ENCODE assay signal across 2 cellular contexts in the genomic region with DNA sequence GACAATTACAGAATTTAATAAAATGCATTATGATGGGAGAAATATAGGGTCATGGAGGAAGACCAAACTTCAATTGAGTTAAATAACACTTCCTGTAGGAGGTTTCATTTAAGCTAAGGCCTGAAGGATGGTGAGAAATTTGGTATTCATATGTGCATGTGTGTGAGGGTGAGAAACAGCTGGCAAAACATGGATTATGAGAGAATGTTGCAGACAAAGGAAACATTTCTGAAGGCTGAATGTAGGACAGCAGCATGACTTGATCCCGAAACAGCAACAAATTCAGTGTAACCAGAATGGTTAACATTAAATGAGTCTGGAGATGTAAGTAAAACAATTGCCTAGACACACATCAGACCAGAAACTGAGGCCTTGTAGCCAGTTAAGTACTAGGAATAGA.
TF ChIP-seq lines count a peak whose summit lies in the region.

No MANE protein-coding gene starts in this region.

TF ChIP-seq in GM23338, 12 proteins besides CTCF, POLR2A, EP300 and RAD21 (continues in another document):
- TF ChIP-seq, protein P1, sequence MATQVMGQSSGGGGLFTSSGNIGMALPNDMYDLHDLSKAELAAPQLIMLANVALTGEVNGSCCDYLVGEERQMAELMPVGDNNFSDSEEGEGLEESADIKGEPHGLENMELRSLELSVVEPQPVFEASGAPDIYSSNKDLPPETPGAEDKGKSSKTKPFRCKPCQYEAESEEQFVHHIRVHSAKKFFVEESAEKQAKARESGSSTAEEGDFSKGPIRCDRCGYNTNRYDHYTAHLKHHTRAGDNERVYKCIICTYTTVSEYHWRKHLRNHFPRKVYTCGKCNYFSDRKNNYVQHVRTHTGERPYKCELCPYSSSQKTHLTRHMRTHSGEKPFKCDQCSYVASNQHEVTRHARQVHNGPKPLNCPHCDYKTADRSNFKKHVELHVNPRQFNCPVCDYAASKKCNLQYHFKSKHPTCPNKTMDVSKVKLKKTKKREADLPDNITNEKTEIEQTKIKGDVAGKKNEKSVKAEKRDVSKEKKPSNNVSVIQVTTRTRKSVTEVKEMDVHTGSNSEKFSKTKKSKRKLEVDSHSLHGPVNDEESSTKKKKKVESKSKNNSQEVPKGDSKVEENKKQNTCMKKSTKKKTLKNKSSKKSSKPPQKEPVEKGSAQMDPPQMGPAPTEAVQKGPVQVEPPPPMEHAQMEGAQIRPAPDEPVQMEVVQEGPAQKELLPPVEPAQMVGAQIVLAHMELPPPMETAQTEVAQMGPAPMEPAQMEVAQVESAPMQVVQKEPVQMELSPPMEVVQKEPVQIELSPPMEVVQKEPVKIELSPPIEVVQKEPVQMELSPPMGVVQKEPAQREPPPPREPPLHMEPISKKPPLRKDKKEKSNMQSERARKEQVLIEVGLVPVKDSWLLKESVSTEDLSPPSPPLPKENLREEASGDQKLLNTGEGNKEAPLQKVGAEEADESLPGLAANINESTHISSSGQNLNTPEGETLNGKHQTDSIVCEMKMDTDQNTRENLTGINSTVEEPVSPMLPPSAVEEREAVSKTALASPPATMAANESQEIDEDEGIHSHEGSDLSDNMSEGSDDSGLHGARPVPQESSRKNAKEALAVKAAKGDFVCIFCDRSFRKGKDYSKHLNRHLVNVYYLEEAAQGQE (IDR thresholded peaks at IDR 0.05; ENCODE audit: unreplicated experiment), result no peak
- TF ChIP-seq JUNB (IDR thresholded peaks at IDR 0.05; ENCODE audit: unreplicated experiment) (no peak), EZH2phosphoT487 (IDR thresholded peaks at IDR 0.05; ENCODE audit: unreplicated experiment) (no peak), ZNF114 (CRISPR knock-in tag; IDR thresholded peaks at IDR 0.05) (no peak), NANOG (IDR thresholded peaks at IDR 0.05; ENCODE audit: borderline replicate concordance) (no peak), POLR2AphosphoS5 (IDR thresholded peaks at IDR 0.05; ENCODE audit: low read depth) (no peak), CREB1 (CRISPR knock-in tag; IDR thresholded peaks at IDR 0.05; ENCODE audit: low read depth) (no peak), ZNF331 (CRISPR knock-in tag; IDR thresholded peaks at IDR 0.05; ENCODE audit: low read depth) (no peak)
- TF ChIP-seq, protein P2, sequence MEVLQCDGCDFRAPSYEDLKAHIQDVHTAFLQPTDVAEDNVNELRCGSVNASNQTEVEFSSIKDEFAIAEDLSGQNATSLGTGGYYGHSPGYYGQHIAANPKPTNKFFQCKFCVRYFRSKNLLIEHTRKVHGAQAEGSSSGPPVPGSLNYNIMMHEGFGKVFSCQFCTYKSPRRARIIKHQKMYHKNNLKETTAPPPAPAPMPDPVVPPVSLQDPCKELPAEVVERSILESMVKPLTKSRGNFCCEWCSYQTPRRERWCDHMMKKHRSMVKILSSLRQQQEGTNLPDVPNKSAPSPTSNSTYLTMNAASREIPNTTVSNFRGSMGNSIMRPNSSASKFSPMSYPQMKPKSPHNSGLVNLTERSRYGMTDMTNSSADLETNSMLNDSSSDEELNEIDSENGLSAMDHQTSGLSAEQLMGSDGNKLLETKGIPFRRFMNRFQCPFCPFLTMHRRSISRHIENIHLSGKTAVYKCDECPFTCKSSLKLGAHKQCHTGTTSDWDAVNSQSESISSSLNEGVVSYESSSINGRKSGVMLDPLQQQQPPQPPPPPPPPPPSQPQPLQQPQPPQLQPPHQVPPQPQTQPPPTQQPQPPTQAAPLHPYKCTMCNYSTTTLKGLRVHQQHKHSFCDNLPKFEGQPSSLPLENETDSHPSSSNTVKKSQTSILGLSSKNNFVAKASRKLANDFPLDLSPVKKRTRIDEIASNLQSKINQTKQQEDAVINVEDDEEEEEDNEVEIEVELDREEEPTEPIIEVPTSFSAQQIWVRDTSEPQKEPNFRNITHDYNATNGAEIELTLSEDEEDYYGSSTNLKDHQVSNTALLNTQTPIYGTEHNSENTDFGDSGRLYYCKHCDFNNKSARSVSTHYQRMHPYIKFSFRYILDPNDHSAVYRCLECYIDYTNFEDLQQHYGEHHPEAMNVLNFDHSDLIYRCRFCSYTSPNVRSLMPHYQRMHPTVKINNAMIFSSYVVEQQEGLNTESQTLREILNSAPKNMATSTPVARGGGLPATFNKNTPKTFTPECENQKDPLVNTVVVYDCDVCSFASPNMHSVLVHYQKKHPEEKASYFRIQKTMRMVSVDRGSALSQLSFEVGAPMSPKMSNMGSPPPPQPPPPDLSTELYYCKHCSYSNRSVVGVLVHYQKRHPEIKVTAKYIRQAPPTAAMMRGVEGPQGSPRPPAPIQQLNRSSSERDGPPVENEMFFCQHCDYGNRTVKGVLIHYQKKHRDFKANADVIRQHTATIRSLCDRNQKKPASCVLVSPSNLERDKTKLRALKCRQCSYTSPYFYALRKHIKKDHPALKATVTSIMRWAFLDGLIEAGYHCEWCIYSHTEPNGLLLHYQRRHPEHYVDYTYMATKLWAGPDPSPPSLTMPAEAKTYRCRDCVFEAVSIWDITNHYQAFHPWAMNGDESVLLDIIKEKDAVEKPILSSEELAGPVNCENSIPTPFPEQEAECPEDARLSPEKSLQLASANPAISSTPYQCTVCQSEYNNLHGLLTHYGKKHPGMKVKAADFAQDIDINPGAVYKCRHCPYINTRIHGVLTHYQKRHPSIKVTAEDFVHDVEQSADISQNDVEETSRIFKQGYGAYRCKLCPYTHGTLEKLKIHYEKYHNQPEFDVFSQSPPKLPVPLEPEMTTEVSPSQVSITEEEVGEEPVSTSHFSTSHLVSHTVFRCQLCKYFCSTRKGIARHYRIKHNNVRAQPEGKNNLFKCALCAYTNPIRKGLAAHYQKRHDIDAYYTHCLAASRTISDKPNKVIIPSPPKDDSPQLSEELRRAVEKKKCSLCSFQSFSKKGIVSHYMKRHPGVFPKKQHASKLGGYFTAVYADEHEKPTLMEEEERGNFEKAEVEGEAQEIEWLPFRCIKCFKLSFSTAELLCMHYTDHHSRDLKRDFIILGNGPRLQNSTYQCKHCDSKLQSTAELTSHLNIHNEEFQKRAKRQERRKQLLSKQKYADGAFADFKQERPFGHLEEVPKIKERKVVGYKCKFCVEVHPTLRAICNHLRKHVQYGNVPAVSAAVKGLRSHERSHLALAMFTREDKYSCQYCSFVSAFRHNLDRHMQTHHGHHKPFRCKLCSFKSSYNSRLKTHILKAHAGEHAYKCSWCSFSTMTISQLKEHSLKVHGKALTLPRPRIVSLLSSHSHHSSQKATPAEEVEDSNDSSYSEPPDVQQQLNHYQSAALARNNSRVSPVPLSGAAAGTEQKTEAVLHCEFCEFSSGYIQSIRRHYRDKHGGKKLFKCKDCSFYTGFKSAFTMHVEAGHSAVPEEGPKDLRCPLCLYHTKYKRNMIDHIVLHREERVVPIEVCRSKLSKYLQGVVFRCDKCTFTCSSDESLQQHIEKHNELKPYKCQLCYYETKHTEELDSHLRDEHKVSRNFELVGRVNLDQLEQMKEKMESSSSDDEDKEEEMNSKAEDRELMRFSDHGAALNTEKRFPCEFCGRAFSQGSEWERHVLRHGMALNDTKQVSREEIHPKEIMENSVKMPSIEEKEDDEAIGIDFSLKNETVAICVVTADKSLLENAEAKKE (CRISPR knock-in tag; IDR thresholded peaks at IDR 0.05), result no peak
- TF ChIP-seq, protein P3, sequence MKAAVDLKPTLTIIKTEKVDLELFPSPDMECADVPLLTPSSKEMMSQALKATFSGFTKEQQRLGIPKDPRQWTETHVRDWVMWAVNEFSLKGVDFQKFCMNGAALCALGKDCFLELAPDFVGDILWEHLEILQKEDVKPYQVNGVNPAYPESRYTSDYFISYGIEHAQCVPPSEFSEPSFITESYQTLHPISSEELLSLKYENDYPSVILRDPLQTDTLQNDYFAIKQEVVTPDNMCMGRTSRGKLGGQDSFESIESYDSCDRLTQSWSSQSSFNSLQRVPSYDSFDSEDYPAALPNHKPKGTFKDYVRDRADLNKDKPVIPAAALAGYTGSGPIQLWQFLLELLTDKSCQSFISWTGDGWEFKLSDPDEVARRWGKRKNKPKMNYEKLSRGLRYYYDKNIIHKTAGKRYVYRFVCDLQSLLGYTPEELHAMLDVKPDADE (IDR thresholded peaks at IDR 0.05), result no peak

TF ChIP-seq in WTC11, 78 proteins besides CTCF, POLR2A, EP300 and RAD21 (continued from another document):
- TF ChIP-seq, protein P4, sequence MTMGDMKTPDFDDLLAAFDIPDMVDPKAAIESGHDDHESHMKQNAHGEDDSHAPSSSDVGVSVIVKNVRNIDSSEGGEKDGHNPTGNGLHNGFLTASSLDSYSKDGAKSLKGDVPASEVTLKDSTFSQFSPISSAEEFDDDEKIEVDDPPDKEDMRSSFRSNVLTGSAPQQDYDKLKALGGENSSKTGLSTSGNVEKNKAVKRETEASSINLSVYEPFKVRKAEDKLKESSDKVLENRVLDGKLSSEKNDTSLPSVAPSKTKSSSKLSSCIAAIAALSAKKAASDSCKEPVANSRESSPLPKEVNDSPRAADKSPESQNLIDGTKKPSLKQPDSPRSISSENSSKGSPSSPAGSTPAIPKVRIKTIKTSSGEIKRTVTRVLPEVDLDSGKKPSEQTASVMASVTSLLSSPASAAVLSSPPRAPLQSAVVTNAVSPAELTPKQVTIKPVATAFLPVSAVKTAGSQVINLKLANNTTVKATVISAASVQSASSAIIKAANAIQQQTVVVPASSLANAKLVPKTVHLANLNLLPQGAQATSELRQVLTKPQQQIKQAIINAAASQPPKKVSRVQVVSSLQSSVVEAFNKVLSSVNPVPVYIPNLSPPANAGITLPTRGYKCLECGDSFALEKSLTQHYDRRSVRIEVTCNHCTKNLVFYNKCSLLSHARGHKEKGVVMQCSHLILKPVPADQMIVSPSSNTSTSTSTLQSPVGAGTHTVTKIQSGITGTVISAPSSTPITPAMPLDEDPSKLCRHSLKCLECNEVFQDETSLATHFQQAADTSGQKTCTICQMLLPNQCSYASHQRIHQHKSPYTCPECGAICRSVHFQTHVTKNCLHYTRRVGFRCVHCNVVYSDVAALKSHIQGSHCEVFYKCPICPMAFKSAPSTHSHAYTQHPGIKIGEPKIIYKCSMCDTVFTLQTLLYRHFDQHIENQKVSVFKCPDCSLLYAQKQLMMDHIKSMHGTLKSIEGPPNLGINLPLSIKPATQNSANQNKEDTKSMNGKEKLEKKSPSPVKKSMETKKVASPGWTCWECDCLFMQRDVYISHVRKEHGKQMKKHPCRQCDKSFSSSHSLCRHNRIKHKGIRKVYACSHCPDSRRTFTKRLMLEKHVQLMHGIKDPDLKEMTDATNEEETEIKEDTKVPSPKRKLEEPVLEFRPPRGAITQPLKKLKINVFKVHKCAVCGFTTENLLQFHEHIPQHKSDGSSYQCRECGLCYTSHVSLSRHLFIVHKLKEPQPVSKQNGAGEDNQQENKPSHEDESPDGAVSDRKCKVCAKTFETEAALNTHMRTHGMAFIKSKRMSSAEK (CRISPR knock-in tag; IDR thresholded peaks at IDR 0.05; ENCODE audit: borderline replicate concordance), result no peak
- no peak for TF ChIP-seq TP53 (CRISPR knock-in tag; IDR thresholded peaks at IDR 0.05)
- no peak for TF ChIP-seq ZNF423 (CRISPR knock-in tag; IDR thresholded peaks at IDR 0.05)
- TF ChIP-seq, protein P5, sequence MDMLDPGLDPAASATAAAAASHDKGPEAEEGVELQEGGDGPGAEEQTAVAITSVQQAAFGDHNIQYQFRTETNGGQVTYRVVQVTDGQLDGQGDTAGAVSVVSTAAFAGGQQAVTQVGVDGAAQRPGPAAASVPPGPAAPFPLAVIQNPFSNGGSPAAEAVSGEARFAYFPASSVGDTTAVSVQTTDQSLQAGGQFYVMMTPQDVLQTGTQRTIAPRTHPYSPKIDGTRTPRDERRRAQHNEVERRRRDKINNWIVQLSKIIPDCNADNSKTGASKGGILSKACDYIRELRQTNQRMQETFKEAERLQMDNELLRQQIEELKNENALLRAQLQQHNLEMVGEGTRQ (CRISPR knock-in tag; IDR thresholded peaks at IDR 0.05), result no peak
- no peak for TF ChIP-seq MXD4 (CRISPR knock-in tag; IDR thresholded peaks at IDR 0.05; ENCODE audit: borderline replicate concordance)
- no peak for TF ChIP-seq HMGA2 (CRISPR knock-in tag; IDR thresholded peaks at IDR 0.05)
- TF ChIP-seq ZNF317 (CRISPR knock-in tag; IDR thresholded peaks at IDR 0.05; ENCODE audit: borderline replicate concordance, low read depth), result no peak
